In genomic region chr1:218444588-218444987, GRCh38 we compare ENCODE assay signal across 25 cellular contexts.
"Had no signal": no experiment of that assay in that cellular context is flagged by ENCODE, and none has a peak within 500 bp of the region (broad histone marks: within the 10 kb centered on the region; RNA-seq: fewer than 3 reads in every experiment).

No MANE protein-coding gene starts in this region.

- DNase-seq: activated CD4-positive, alpha-beta memory T cell treated with anti-CD3 and anti-CD28 coated beads, Interleukin-2, amount 10 ng/mL, durations not matched to agents 7 days and 5 days; activated CD4-positive, alpha-beta T cell treated with anti-CD3 and anti-CD28 coated beads for 36 hours; activated CD4-positive, alpha-beta T cell treated with anti-CD3 and anti-CD28 coated beads, Interleukin-2, amount 50 U/mL, for 1 hour; activated naive CD4-positive, alpha-beta T cell treated with anti-CD3 and anti-CD28 coated beads, Interleukin-2, amount 50 U/mL, for 16 hours; activated naive CD8-positive, alpha-beta T cell treated with anti-CD3 and anti-CD28 coated beads, Interleukin-2, amount 10 ng/mL, durations not matched to agents 7 days and 5 days; activated T-cell treated with anti-CD3 and anti-CD28 coated beads, Interleukin-2, amount 50 U/mL, for 72 hours; adrenal gland; anterior cingulate cortex; central memory CD4-positive, alpha-beta T cell; Kasumi-1; NCI-H1105; NCI-H1436; NCI-H1694 treated with DMSO at 0.1 percent for 48 hours; NCI-H2029 treated with DMSO at 0.1 percent for 48 hours; NCI-H2171; NCI-H2227 treated with DMSO at 0.1 percent for 48 hours; NCI-H446 treated with DMSO at 0.1 percent for 48 hours; NCI-H526; NCI-H774; PC-9; SIG-M5; T-helper 1 cell; WERI-Rb-1 had no signal

- H3K27me3 ChIP-seq: adrenal gland, breast epithelium had no signal

- ATAC-seq: activated CD4-positive, alpha-beta T cell treated with anti-CD3 and anti-CD28 coated beads for 36 hours; activated T-cell treated with anti-CD3 and anti-CD28 coated beads, Interleukin-2, amount 50 U/mL, for 72 hours; K562 had no signal

- H3K4me2 ChIP-seq: PC-9 had no signal

- H3K4me1 ChIP-seq: adrenal gland, breast epithelium had no signal

- H3K36me3 ChIP-seq: adrenal gland, breast epithelium, WERI-Rb-1 had no signal

- H3K4me3 ChIP-seq: adrenal gland, breast epithelium, K562, PC-9 had no signal

- H3K9me3 ChIP-seq: adrenal gland, breast epithelium had no signal

- H2AFZ ChIP-seq: PC-9 had no signal

- H3K27ac ChIP-seq: adrenal gland, breast epithelium, PC-9, WERI-Rb-1 had no signal
